ENCODE assay signal across 1 cellular context in genomic region chr2:42810971-42811865, GRCh38.
TF ChIP-seq lines count a peak whose summit lies in the region.

No MANE protein-coding gene starts in this region.

TF ChIP-seq in HepG2, 621 proteins besides CTCF, POLR2A, EP300 and RAD21 (continued from another document and continues in another):
- no peak for TF ChIP-seq SOX13 (IDR thresholded peaks at IDR 0.05)
- TF ChIP-seq SOX13 (CRISPR knock-in tag; conservative IDR thresholded peaks at IDR 0.05 in 1 of 2, IDR thresholded peaks at IDR 0.05 in 1 of 2): no peak
- TF ChIP-seq ZBTB7A (CRISPR knock-in tag; IDR thresholded peaks at IDR 0.05): 0 out of 2 replicates have a peak, but pooled peaks have one; percentile 39
- peak; percentile 55; the same call in 1 of the 2 replicates for TF ChIP-seq GPN1 (CRISPR knock-in tag; IDR thresholded peaks at IDR 0.05; ENCODE audit: borderline replicate concordance)
- no peak for TF ChIP-seq NCOA2 (CRISPR knock-in tag; IDR thresholded peaks at IDR 0.05)
- no peak; the same call in 1 of the 2 replicates for TF ChIP-seq SNAPC2 (CRISPR knock-in tag; IDR thresholded peaks at IDR 0.05)
- peak; percentile 46; the same call in 1 of the 2 replicates for TF ChIP-seq ZZZ3 (CRISPR knock-in tag; IDR thresholded peaks at IDR 0.05; ENCODE audit: borderline replicate concordance)
- TF ChIP-seq ZNF275 (CRISPR knock-in tag; IDR thresholded peaks at IDR 0.05; ENCODE audit: borderline replicate concordance): no peak
- no peak for TF ChIP-seq CERS6 (CRISPR knock-in tag; IDR thresholded peaks at IDR 0.05)
- TF ChIP-seq ZFP90 (CRISPR knock-in tag; IDR thresholded peaks at IDR 0.05; ENCODE audit: borderline replicate concordance): no peak
- no peak; the same call in 1 of the 2 replicates for TF ChIP-seq ZNF142 (CRISPR knock-in tag; IDR thresholded peaks at IDR 0.05)
- no peak for TF ChIP-seq ERF (CRISPR knock-in tag; IDR thresholded peaks at IDR 0.05)
- no peak; the same call in 1 of the 2 replicates for TF ChIP-seq CHD4 (IDR thresholded peaks at IDR 0.05; ENCODE audit: borderline replicate concordance, low read length)
- TF ChIP-seq DR1 (CRISPR knock-in tag; IDR thresholded peaks at IDR 0.05): no peak; the same call in 1 of the 2 replicates
- no peak for TF ChIP-seq ZNF101 (CRISPR knock-in tag; IDR thresholded peaks at IDR 0.05; ENCODE audit: borderline replicate concordance, low read depth)
- TF ChIP-seq KAT7 (CRISPR knock-in tag; IDR thresholded peaks at IDR 0.05; ENCODE audit: borderline replicate concordance): no peak
- TF ChIP-seq NCOA1 (CRISPR knock-in tag; IDR thresholded peaks at IDR 0.05): 0 out of 2 replicates have a peak, but pooled peaks have one; percentile 17
- TF ChIP-seq ZNF264 (CRISPR knock-in tag; IDR thresholded peaks at IDR 0.05): no peak
- no peak for TF ChIP-seq USF2 (IDR thresholded peaks at IDR 0.05; ENCODE audit: low read depth, low read length)
- TF ChIP-seq USF2 (CRISPR knock-in tag; IDR thresholded peaks at IDR 0.05; ENCODE audit: borderline replicate concordance): peak; percentile 56; the same call in 1 of the 2 replicates
- no peak for TF ChIP-seq ZNF24 (IDR thresholded peaks at IDR 0.05)
- no peak for TF ChIP-seq ZNF12 (CRISPR knock-in tag; IDR thresholded peaks at IDR 0.05)
- TF ChIP-seq ZNF446 (CRISPR knock-in tag; IDR thresholded peaks at IDR 0.05): 0 out of 2 replicates have a peak, but pooled peaks have one; percentile 33
- TF ChIP-seq ZNF597 (CRISPR knock-in tag; IDR thresholded peaks at IDR 0.05): no peak
- TF ChIP-seq ATF4 (CRISPR knock-in tag; IDR thresholded peaks at IDR 0.05): no peak
- no peak for TF ChIP-seq ZNF616 (CRISPR knock-in tag; IDR thresholded peaks at IDR 0.05; ENCODE audit: low read depth)
- no peak for TF ChIP-seq TCF12 (IDR thresholded peaks at IDR 0.05)
- TF ChIP-seq TCF12 (CRISPR knock-in tag; IDR thresholded peaks at IDR 0.05): no peak
- TF ChIP-seq ZNF777 (CRISPR knock-in tag; IDR thresholded peaks at IDR 0.05): peak; percentile 85
- no peak for TF ChIP-seq ZNF670 (CRISPR knock-in tag; IDR thresholded peaks at IDR 0.05; ENCODE audit: borderline replicate concordance)
- no peak for TF ChIP-seq ZNF841 (CRISPR knock-in tag; IDR thresholded peaks at IDR 0.05; ENCODE audit: borderline replicate concordance)
- peak; percentile 34; the same call in 1 of the 2 replicates for TF ChIP-seq GABPB1 (CRISPR knock-in tag; IDR thresholded peaks at IDR 0.05)
- no peak for TF ChIP-seq PRMT3 (CRISPR knock-in tag; IDR thresholded peaks at IDR 0.05; ENCODE audit: borderline replicate concordance, low read depth)
- TF ChIP-seq SMARCE1 (IDR thresholded peaks at IDR 0.05; ENCODE audit: borderline replicate concordance): no peak
- TF ChIP-seq SP4 (CRISPR knock-in tag; IDR thresholded peaks at IDR 0.05): no peak
- TF ChIP-seq SNRNP70 (IDR thresholded peaks at IDR 0.05; ENCODE audit: low read depth, low read length): no peak
- no peak for TF ChIP-seq TBL1XR1 (IDR thresholded peaks at IDR 0.05; ENCODE audit: borderline replicate concordance, low read length, partially characterized antibody)
- no peak for TF ChIP-seq NR3C1 (CRISPR knock-in tag; IDR thresholded peaks at IDR 0.05)
- TF ChIP-seq, protein P1, sequence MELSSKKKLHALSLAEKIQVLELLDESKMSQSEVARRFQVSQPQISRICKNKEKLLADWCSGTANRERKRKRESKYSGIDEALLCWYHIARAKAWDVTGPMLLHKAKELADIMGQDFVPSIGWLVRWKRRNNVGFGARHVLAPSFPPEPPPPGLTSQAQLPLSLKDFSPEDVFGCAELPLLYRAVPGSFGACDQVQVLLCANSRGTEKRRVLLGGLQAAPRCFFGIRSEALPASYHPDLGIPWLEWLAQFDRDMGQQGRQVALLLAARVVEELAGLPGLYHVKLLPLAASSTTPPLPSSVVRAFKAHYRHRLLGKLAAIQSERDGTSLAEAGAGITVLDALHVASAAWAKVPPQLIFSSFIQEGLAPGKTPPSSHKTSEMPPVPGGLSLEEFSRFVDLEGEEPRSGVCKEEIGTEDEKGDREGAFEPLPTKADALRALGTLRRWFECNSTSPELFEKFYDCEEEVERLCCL (CRISPR knock-in tag; IDR thresholded peaks at IDR 0.05; ENCODE audit: borderline replicate concordance): no peak
- peak; percentile 57 for TF ChIP-seq TEAD3 (CRISPR knock-in tag; optimal IDR thresholded peaks at IDR 0.05; ENCODE audit: borderline replicate concordance)
- TF ChIP-seq ZNF430 (CRISPR knock-in tag; IDR thresholded peaks at IDR 0.05): no peak; the same call in 1 of the 2 replicates
- TF ChIP-seq PAX8 (CRISPR knock-in tag; IDR thresholded peaks at IDR 0.05; ENCODE audit: borderline replicate concordance): no peak
- TF ChIP-seq, protein P2, sequence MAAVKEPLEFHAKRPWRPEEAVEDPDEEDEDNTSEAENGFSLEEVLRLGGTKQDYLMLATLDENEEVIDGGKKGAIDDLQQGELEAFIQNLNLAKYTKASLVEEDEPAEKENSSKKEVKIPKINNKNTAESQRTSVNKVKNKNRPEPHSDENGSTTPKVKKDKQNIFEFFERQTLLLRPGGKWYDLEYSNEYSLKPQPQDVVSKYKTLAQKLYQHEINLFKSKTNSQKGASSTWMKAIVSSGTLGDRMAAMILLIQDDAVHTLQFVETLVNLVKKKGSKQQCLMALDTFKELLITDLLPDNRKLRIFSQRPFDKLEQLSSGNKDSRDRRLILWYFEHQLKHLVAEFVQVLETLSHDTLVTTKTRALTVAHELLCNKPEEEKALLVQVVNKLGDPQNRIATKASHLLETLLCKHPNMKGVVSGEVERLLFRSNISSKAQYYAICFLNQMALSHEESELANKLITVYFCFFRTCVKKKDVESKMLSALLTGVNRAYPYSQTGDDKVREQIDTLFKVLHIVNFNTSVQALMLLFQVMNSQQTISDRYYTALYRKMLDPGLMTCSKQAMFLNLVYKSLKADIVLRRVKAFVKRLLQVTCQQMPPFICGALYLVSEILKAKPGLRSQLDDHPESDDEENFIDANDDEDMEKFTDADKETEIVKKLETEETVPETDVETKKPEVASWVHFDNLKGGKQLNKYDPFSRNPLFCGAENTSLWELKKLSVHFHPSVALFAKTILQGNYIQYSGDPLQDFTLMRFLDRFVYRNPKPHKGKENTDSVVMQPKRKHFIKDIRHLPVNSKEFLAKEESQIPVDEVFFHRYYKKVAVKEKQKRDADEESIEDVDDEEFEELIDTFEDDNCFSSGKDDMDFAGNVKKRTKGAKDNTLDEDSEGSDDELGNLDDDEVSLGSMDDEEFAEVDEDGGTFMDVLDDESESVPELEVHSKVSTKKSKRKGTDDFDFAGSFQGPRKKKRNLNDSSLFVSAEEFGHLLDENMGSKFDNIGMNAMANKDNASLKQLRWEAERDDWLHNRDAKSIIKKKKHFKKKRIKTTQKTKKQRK (IDR thresholded peaks at IDR 0.05; ENCODE audit: low read length): no peak
- no peak for TF ChIP-seq ZNF766 (CRISPR knock-in tag; IDR thresholded peaks at IDR 0.05; ENCODE audit: borderline replicate concordance)
